In genomic region chr1:198700396-198700795, GRCh38 we compare ENCODE assay signal across 13 cellular contexts.
DNase-seq lines count a peak whose midpoint lies in the region; ATAC-seq and TF ChIP-seq lines count a peak whose summit lies in the region.
"Had no signal": no experiment of that assay in that cellular context is flagged by ENCODE, and none has a peak within 500 bp of the region (broad histone marks: within the 10 kb centered on the region; RNA-seq: fewer than 3 reads in every experiment).

No MANE protein-coding gene starts in this region.

- H3K4me1 ChIP-seq in ascending aorta = no peaks in the 10 kb centered on the region

- no peaks in the 10 kb centered on the region for H3K9me3 Mint-ChIP-seq in activated naive CD4-positive, alpha-beta T cell treated with anti-CD3 and anti-CD28 coated beads, Interleukin-2, amount 50 U/mL, for 24 hours
- no peaks in the 10 kb centered on the region for H3K9me3 Mint-ChIP-seq in immature natural killer cell
- H3K9me3 Mint-ChIP-seq in stimulated activated naive B cell treated with anti-CD40 and anti-IgM and Interleukin-4, amounts not matched to agents 10 μg/mL and 1 μg/mL and 100 μg/mL, for 72 hours = no peaks in the 10 kb centered on the region

- H3K27ac ChIP-seq in ascending aorta = no peak overlapping the region
- H3K27ac ChIP-seq: dorsolateral prefrontal cortex had no signal

- peaks cover 86% of the 10 kb centered on the region for H3K4me1 Mint-ChIP-seq in activated naive CD4-positive, alpha-beta T cell treated with anti-CD3 and anti-CD28 coated beads, Interleukin-2, amount 50 U/mL, for 24 hours
- H3K4me1 Mint-ChIP-seq in T-helper 17 cell (peaks cover 51% of the 10 kb centered on the region), immature natural killer cell (peaks cover 70 to 97% of the 10 kb centered on the region in 2 donors)
- H3K4me1 Mint-ChIP-seq in stimulated activated naive B cell treated with anti-CD40 and anti-IgM and Interleukin-4, amounts not matched to agents 10 μg/mL and 1 μg/mL and 100 μg/mL, for 72 hours = peaks cover 28 to 60% of the 10 kb centered on the region in 2 donors

- H3K36me3 Mint-ChIP-seq in activated naive CD4-positive, alpha-beta T cell treated with anti-CD3 and anti-CD28 coated beads, Interleukin-2, amount 50 U/mL, for 24 hours = peaks cover 47% of the 10 kb centered on the region
- peaks cover 22% of the 10 kb centered on the region for H3K36me3 Mint-ChIP-seq in T-helper 17 cell (ENCODE audit: low read depth)
- peaks cover 60 to 81% (median 70%) of the 10 kb centered on the region in 3 donors for H3K36me3 Mint-ChIP-seq in immature natural killer cell
- peaks cover 43 to 61% of the 10 kb centered on the region in 2 donors for H3K36me3 Mint-ChIP-seq in stimulated activated naive B cell treated with anti-CD40 and anti-IgM and Interleukin-4, amounts not matched to agents 10 μg/mL and 1 μg/mL and 100 μg/mL, for 72 hours

- H3K4me3 Mint-ChIP-seq in activated naive CD4-positive, alpha-beta T cell treated with anti-CD3 and anti-CD28 coated beads, Interleukin-2, amount 50 U/mL, for 24 hours = no peak overlapping the region
- H3K4me3 Mint-ChIP-seq in T-helper 17 cell (peak overlapping the region; percentile 69), immature natural killer cell (peak overlapping the region in 2 of 5 donors; percentile 17 to 33)
- H3K4me3 Mint-ChIP-seq in stimulated activated naive B cell treated with anti-CD40 and anti-IgM and Interleukin-4, amounts not matched to agents 10 μg/mL and 1 μg/mL and 100 μg/mL, for 72 hours = peak overlapping the region in 1 of 2 donors; percentile 2

- H3K27ac Mint-ChIP-seq in activated naive CD4-positive, alpha-beta T cell treated with anti-CD3 and anti-CD28 coated beads, Interleukin-2, amount 50 U/mL, for 24 hours = peak overlapping the region; percentile 74
- H3K27ac Mint-ChIP-seq in T-helper 17 cell (peak overlapping the region; percentile 94), immature natural killer cell (peak overlapping the region; percentile 69 to 88 (median 80))
- peak overlapping the region; percentile 34 for H3K27ac Mint-ChIP-seq in stimulated activated naive B cell treated with anti-CD40 and anti-IgM and Interleukin-4, amounts not matched to agents 10 μg/mL and 1 μg/mL and 100 μg/mL, for 72 hours

- no peak overlapping the region for H3K4me3 ChIP-seq in ascending aorta

- no peaks in the 10 kb centered on the region for H3K36me3 ChIP-seq in ascending aorta

- no peak for TF ChIP-seq CTCF in ascending aorta (IDR thresholded peaks at IDR 0.05)

- no peak for ATAC-seq in T-helper 17 cell
- no peak for ATAC-seq in stimulated activated naive B cell treated with anti-CD40 and anti-IgM and Interleukin-4, amounts not matched to agents 10 μg/mL and 1 μg/mL and 100 μg/mL, for 72 hours (replicated peaks)

- H3K9me3 ChIP-seq in T-helper 17 cell (ENCODE audit: control insufficient read depth, low read length, poor library complexity, severe bottlenecking) = no peaks in the 10 kb centered on the region
- no peaks in the 10 kb centered on the region for H3K9me3 ChIP-seq in ascending aorta

- H3K27me3 Mint-ChIP-seq in activated naive CD4-positive, alpha-beta T cell treated with anti-CD3 and anti-CD28 coated beads, Interleukin-2, amount 50 U/mL, for 24 hours = no peaks in the 10 kb centered on the region
- no peaks in the 10 kb centered on the region for H3K27me3 Mint-ChIP-seq in T-helper 17 cell
- peaks cover 0 to 4% (median 0%) of the 10 kb centered on the region in 3 donors for H3K27me3 Mint-ChIP-seq in immature natural killer cell (ENCODE audit: low read depth in 3 of 3)
- H3K27me3 Mint-ChIP-seq in stimulated activated naive B cell treated with anti-CD40 and anti-IgM and Interleukin-4, amounts not matched to agents 10 μg/mL and 1 μg/mL and 100 μg/mL, for 72 hours = no peaks in the 10 kb centered on the region

- DNase-seq in activated naive CD4-positive, alpha-beta T cell (lab: John Stamatoyannopoulos, UW) = no peak
- DNase-seq in T-helper 17 cell (no peak), immature natural killer cell (no peak), cerebellum (ENCODE audit: low spot score) (no peak), ascending aorta (ENCODE audit: low spot score in 2 of 2) (no peak), H4 (ENCODE audit: low spot score) (no peak)
- no peak for DNase-seq in stimulated activated naive B cell treated with anti-CD40 and anti-IgM and Interleukin-4, amounts not matched to agents 10 μg/mL and 1 μg/mL and 100 μg/mL, for 72 hours
- DNase-seq: amygdala; dorsolateral prefrontal cortex; NCI-H524; stimulated activated CD4-positive, alpha-beta T cell treated with anti-CD3 and anti-CD28 coated beads, Interleukin-4, amount 100 ng/mL, for 24 hours; stimulated activated naive CD4-positive, alpha-beta T cell treated with Interleukin-2 at 50 U/mL for 16 hours had no signal

- H3K27me3 ChIP-seq in ascending aorta = no peaks in the 10 kb centered on the region

- intact Hi-C loops in ascending aorta (cut with DNase I) = no loop called here

Comparison
In these comparisons a context has a peak if more than half of its experiments do, and no peak if none do; other contexts are left out.
1. H3K27ac Mint-ChIP-seq: peak in every context shown above with its lines; median percentile 94 in T-helper 17 cell; 80 in immature natural killer cell; 74 in activated naive CD4-positive, alpha-beta T cell treated with anti-CD3 and anti-CD28 coated beads, Interleukin-2, amount 50 U/mL, for 24 hours; 34 in stimulated activated naive B cell treated with anti-CD40 and anti-IgM and Interleukin-4, amounts not matched to agents 10 μg/mL and 1 μg/mL and 100 μg/mL, for 72 hours.